In the genomic region with DNA sequence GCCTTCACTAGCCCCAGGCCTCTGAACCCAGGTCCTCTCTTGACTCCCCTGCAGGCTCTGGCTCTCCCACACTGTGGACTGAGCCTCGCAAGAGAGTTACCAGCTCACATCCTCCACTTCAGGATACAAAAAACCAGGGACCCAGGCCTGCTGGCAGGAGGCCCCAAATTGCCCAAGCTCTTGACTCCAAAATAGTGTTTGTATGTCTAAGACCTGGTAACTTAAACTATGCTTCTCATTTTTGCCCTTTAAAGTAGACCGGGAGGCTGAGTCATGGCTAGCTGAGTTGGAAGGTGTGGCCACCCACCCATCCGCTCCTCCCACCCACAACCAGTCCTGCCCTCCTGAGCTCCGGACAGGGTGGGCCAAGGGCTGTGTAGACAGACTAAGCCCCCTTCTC, we compare ENCODE assay signal across 14 cellular contexts.
DNase-seq lines count a peak whose midpoint lies in the region; ATAC-seq and TF ChIP-seq lines count a peak whose summit lies in the region.
"Had no signal": no experiment of that assay in that cellular context is flagged by ENCODE, and none has a peak within 500 bp of the region (broad histone marks: within the 10 kb centered on the region; RNA-seq: fewer than 3 reads in every experiment).

No MANE protein-coding gene starts in this region.

- H3K4me1 Mint-ChIP-seq in activated naive CD8-positive, alpha-beta T cell treated with anti-CD3 and anti-CD28 coated beads, Interleukin-2, amount 50 U/mL, for 24 hours: no peaks in the 10 kb centered on the region
- H3K4me1 Mint-ChIP-seq in activated naive CD8-positive, alpha-beta T cell treated with anti-CD3 and anti-CD28 coated beads for 36 hours: no peaks in the 10 kb centered on the region
- peaks cover 9% of the 10 kb centered on the region for H3K4me1 Mint-ChIP-seq in neural progenitor cell

- no peaks in the 10 kb centered on the region for H3K36me3 ChIP-seq in upper lobe of right lung
- H3K36me3 ChIP-seq in neural progenitor cell: no peaks in the 10 kb centered on the region
- H3K36me3 ChIP-seq: ovary had no signal

- H3K9me3 ChIP-seq in upper lobe of right lung (no peaks in the 10 kb centered on the region), neural progenitor cell (ENCODE audit: low read depth) (no peaks in the 10 kb centered on the region)
- H3K9me3 ChIP-seq: ovary had no signal

- H3K27ac Mint-ChIP-seq in activated naive CD8-positive, alpha-beta T cell treated with anti-CD3 and anti-CD28 coated beads, Interleukin-2, amount 50 U/mL, for 24 hours: no peak overlapping the region
- no peak overlapping the region for H3K27ac Mint-ChIP-seq in activated naive CD8-positive, alpha-beta T cell treated with anti-CD3 and anti-CD28 coated beads for 36 hours
- H3K27ac Mint-ChIP-seq in neural progenitor cell: no peak overlapping the region
- H3K27ac Mint-ChIP-seq: mesothelial cell of epicardium had no signal

- H3K4me1 ChIP-seq in upper lobe of right lung (no peaks in the 10 kb centered on the region), neural progenitor cell (peaks cover 6% of the 10 kb centered on the region)

- H3K27ac ChIP-seq in upper lobe of right lung (no peak overlapping the region), caudate nucleus (ENCODE audit: low read depth, low read length) (no peak overlapping the region), neural progenitor cell (no peak overlapping the region)
- H3K27ac ChIP-seq: ovary had no signal

- no peaks in the 10 kb centered on the region for H3K36me3 Mint-ChIP-seq in activated naive CD8-positive, alpha-beta T cell treated with anti-CD3 and anti-CD28 coated beads, Interleukin-2, amount 50 U/mL, for 24 hours (ENCODE audit: low read depth)
- no peaks in the 10 kb centered on the region for H3K36me3 Mint-ChIP-seq in activated naive CD8-positive, alpha-beta T cell treated with anti-CD3 and anti-CD28 coated beads for 36 hours
- H3K36me3 Mint-ChIP-seq in neural progenitor cell: no peaks in the 10 kb centered on the region
- H3K36me3 Mint-ChIP-seq: mesothelial cell of epicardium had no signal

- H4K20me1 ChIP-seq in neural progenitor cell (ENCODE audit: low read depth): no peaks in the 10 kb centered on the region

- no peaks in the 10 kb centered on the region for H3K9me3 Mint-ChIP-seq in activated naive CD8-positive, alpha-beta T cell treated with anti-CD3 and anti-CD28 coated beads, Interleukin-2, amount 50 U/mL, for 24 hours
- no peaks in the 10 kb centered on the region for H3K9me3 Mint-ChIP-seq in activated naive CD8-positive, alpha-beta T cell treated with anti-CD3 and anti-CD28 coated beads for 36 hours
- peaks cover 4% of the 10 kb centered on the region for H3K9me3 Mint-ChIP-seq in neural progenitor cell
- H3K9me3 Mint-ChIP-seq: mesothelial cell of epicardium had no signal

- H3K9ac ChIP-seq in neural progenitor cell: no peak overlapping the region

- no peaks in the 10 kb centered on the region for H3F3A ChIP-seq in neural progenitor cell (ENCODE audit: low read depth)

- ATAC-seq in activated naive CD8-positive, alpha-beta T cell treated with anti-CD3 and anti-CD28 coated beads, Interleukin-2, amount 50 U/mL, for 24 hours: peak; percentile 28
- peak; percentile 35; the same call in 2 of the 3 replicates for ATAC-seq in SK-N-SH treated with all-trans-retinoic acid at 6 μM for 48 hours
- ATAC-seq in upper lobe of right lung: peak; percentile 36

- TF ChIP-seq CTCF in upper lobe of right lung (IDR thresholded peaks at IDR 0.05): no peak
- no peak for TF ChIP-seq CTCF in neural progenitor cell (IDR thresholded peaks at IDR 0.05)

- H3K4me3 Mint-ChIP-seq in activated naive CD8-positive, alpha-beta T cell treated with anti-CD3 and anti-CD28 coated beads, Interleukin-2, amount 50 U/mL, for 24 hours: no peak overlapping the region
- H3K4me3 Mint-ChIP-seq in activated naive CD8-positive, alpha-beta T cell treated with anti-CD3 and anti-CD28 coated beads for 36 hours: no peak overlapping the region
- no peak overlapping the region for H3K4me3 Mint-ChIP-seq in neural progenitor cell
- H3K4me3 Mint-ChIP-seq: mesothelial cell of epicardium had no signal

- H3K27me3 ChIP-seq in upper lobe of right lung: no peaks in the 10 kb centered on the region
- no peaks in the 10 kb centered on the region for H3K27me3 ChIP-seq in neural progenitor cell
- H3K27me3 ChIP-seq: ovary had no signal

- H3K27me3 Mint-ChIP-seq in activated naive CD8-positive, alpha-beta T cell treated with anti-CD3 and anti-CD28 coated beads, Interleukin-2, amount 50 U/mL, for 24 hours: no peaks in the 10 kb centered on the region
- no peaks in the 10 kb centered on the region for H3K27me3 Mint-ChIP-seq in activated naive CD8-positive, alpha-beta T cell treated with anti-CD3 and anti-CD28 coated beads for 36 hours
- H3K27me3 Mint-ChIP-seq in neural progenitor cell (ENCODE audit: insufficient read depth, low read depth): peaks cover 6% of the 10 kb centered on the region

- H3K4me3 ChIP-seq in upper lobe of right lung: no peak overlapping the region
- H3K4me3 ChIP-seq in neural progenitor cell: no peak overlapping the region
- H3K4me3 ChIP-seq: ovary had no signal

- H3K79me2 ChIP-seq in neural progenitor cell (ENCODE audit: low read depth): no peaks in the 10 kb centered on the region

- no peak overlapping the region for H3K4me2 ChIP-seq in neural progenitor cell

- intact Hi-C loops in upper lobe of right lung (cut with DNase I): no loop called here

- DNase-seq in activated naive CD8-positive, alpha-beta T cell treated with anti-CD3 and anti-CD28 coated beads, Interleukin-2, amount 50 U/mL, for 24 hours: no peak
- DNase-seq in activated naive CD8-positive, alpha-beta T cell treated with anti-CD3 and anti-CD28 coated beads for 36 hours: no peak
- DNase-seq in fibroblast of peridontal ligament (ENCODE audit: extremely low read depth): peak; percentile 86
- no peak for DNase-seq in upper lobe of right lung
- no peak for DNase-seq in caudate nucleus (lab: John Stamatoyannopoulos, UW)
- no peak for DNase-seq in mesenteric fat pad (ENCODE audit: low spot score)
- no peak for DNase-seq in neural progenitor cell (ENCODE audit: low spot score)
- DNase-seq: activated CD8-positive, alpha-beta memory T cell treated with anti-CD3 and anti-CD28 coated beads for 24 hours; activated naive CD4-positive, alpha-beta T cell treated with Interleukin-2 at 50 U/mL for 16 hours; NCI-H146; NCI-H526 treated with DMSO at 0.1 percent for 48 hours; ovary had no signal

- H2AFZ ChIP-seq in neural progenitor cell (replicated peaks): no peak overlapping the region

TF ChIP-seq in SK-N-SH treated with all-trans-retinoic acid at 6 μM for 48 hours, 23 proteins besides CTCF, POLR2A, EP300 and RAD21:
- no peak for TF ChIP-seq SNAI2 (CRISPR knock-in tag; IDR thresholded peaks at IDR 0.05)
- TF ChIP-seq TSHZ2 (CRISPR knock-in tag; IDR thresholded peaks at IDR 0.05): no peak
- TF ChIP-seq BACH2 (CRISPR knock-in tag; IDR thresholded peaks at IDR 0.05; ENCODE audit: borderline replicate concordance): no peak
